In genomic region chr2:64359892-64360657, GRCh38 we compare ENCODE assay signal across 8 cellular contexts.
DNase-seq lines count a peak whose midpoint lies in the region; ATAC-seq and TF ChIP-seq lines count a peak whose summit lies in the region.

No MANE protein-coding gene starts in this region.

- H3K27ac ChIP-seq in liver (ENCODE audit: low read depth in 1 of 2, low read length in 2 of 2) = no peak overlapping the region

- in situ Hi-C loops in astrocyte of the spinal cord (cut with HindIII; ENCODE audit: low sequenced_read_pairs) = no loop called here

- H3K9me3 Mint-ChIP-seq in stimulated activated naive B cell treated with anti-CD40 and anti-IgM and Interleukin-4, amounts not matched to agents 10 μg/mL and 1 μg/mL and 100 μg/mL, for 72 hours = no peaks in the 10 kb centered on the region

- peaks cover 0 to 7% (median 0%) of the 10 kb centered on the region in 4 donors for H3K4me1 ChIP-seq in liver (ENCODE audit: control insufficient read depth in 4 of 4, insufficient read depth in 4 of 4, low read length in 3 of 4)

- H3K9me3 ChIP-seq in liver (ENCODE audit: control insufficient read depth in 4 of 4, low read length in 3 of 4) = peaks cover 0 to 2% (median 0%) of the 10 kb centered on the region in 4 donors

- H3K27me3 ChIP-seq in liver (ENCODE audit: control insufficient read depth in 4 of 4, insufficient read depth in 4 of 4, low read length in 3 of 4) = no peaks in the 10 kb centered on the region

- no peaks in the 10 kb centered on the region for H3K36me3 Mint-ChIP-seq in stimulated activated naive B cell treated with anti-CD40 and anti-IgM and Interleukin-4, amounts not matched to agents 10 μg/mL and 1 μg/mL and 100 μg/mL, for 72 hours

- no peak overlapping the region for H3K27ac Mint-ChIP-seq in stimulated activated naive B cell treated with anti-CD40 and anti-IgM and Interleukin-4, amounts not matched to agents 10 μg/mL and 1 μg/mL and 100 μg/mL, for 72 hours

- TF ChIP-seq RAD21 in liver (IDR thresholded peaks at IDR 0.05) = peak; percentile 25 to 60

- H3K4me3 ChIP-seq in astrocyte of the spinal cord (ENCODE audit: low read depth, low read length) = no peak overlapping the region
- H3K4me3 ChIP-seq in liver (ENCODE audit: low read depth in 1 of 3, low read length in 3 of 3) = no peak overlapping the region

- no peaks in the 10 kb centered on the region for H3K36me3 ChIP-seq in liver (ENCODE audit: control insufficient read depth in 4 of 4, insufficient read depth in 3 of 4, low read depth in 1 of 4, low read length in 3 of 4)

- ATAC-seq in GM21423 (IDR thresholded peaks at IDR 0.05; ENCODE audit: unreplicated experiment) = peak; percentile 72
- ATAC-seq in stimulated activated naive B cell treated with anti-CD40 and anti-IgM and Interleukin-4, amounts not matched to agents 10 μg/mL and 1 μg/mL and 100 μg/mL, for 72 hours (replicated peaks) = peak; percentile 83 to 94

- peaks cover 29 to 44% of the 10 kb centered on the region in 2 donors for H3K27me3 Mint-ChIP-seq in stimulated activated naive B cell treated with anti-CD40 and anti-IgM and Interleukin-4, amounts not matched to agents 10 μg/mL and 1 μg/mL and 100 μg/mL, for 72 hours

- TF ChIP-seq CTCF in AG09319 (IDR thresholded peaks at IDR 0.05; ENCODE audit: low read depth, low read length) = peak; percentile 8; the same call in 1 of the 2 replicates
- no peak for TF ChIP-seq CTCF in astrocyte of the spinal cord (IDR thresholded peaks at IDR 0.05; ENCODE audit: low read depth, low read length)
- no peak for TF ChIP-seq CTCF in liver (IDR thresholded peaks at IDR 0.05; ENCODE audit: low read depth, low read length, missing input control)

- peaks cover 6 to 7% of the 10 kb centered on the region in 2 donors for H3K4me1 Mint-ChIP-seq in stimulated activated naive B cell treated with anti-CD40 and anti-IgM and Interleukin-4, amounts not matched to agents 10 μg/mL and 1 μg/mL and 100 μg/mL, for 72 hours

- no peak overlapping the region for H3K9ac ChIP-seq in liver (ENCODE audit: low read depth in 1 of 2, low read length in 2 of 2)

- 68% methylated on average over 11 of the region's 11 CpGs for WGBS in liver

- peak overlapping the region in 1 of 2 donors; percentile 49 for H3K4me3 Mint-ChIP-seq in stimulated activated naive B cell treated with anti-CD40 and anti-IgM and Interleukin-4, amounts not matched to agents 10 μg/mL and 1 μg/mL and 100 μg/mL, for 72 hours

- DNase-seq in AG09319 (ENCODE audit: extremely low read depth, low read depth) (peak; percentile 56), M059J (ENCODE audit: low read depth) (peak; percentile 93), astrocyte of the spinal cord (ENCODE audit: low read depth, low spot score) (peak; percentile 93), DMS153 (lab: John Stamatoyannopoulos, UW) (no peak), DMS 273 (lab: John Stamatoyannopoulos, UW; ENCODE audit: unreplicated experiment) (no peak)
- DNase-seq in stimulated activated naive B cell treated with anti-CD40 and anti-IgM and Interleukin-4, amounts not matched to agents 10 μg/mL and 1 μg/mL and 100 μg/mL, for 72 hours = peak; percentile 31

TF ChIP-seq in liver, 16 proteins besides CTCF, POLR2A, EP300 and RAD21:
- TF ChIP-seq, protein P1, sequence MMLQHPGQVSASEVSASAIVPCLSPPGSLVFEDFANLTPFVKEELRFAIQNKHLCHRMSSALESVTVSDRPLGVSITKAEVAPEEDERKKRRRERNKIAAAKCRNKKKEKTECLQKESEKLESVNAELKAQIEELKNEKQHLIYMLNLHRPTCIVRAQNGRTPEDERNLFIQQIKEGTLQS (IDR thresholded peaks at IDR 0.05) = no peak
- TF ChIP-seq EGR1 (IDR thresholded peaks at IDR 0.05; ENCODE audit: low read depth in 2 of 2) (no peak), FOXA2 (IDR thresholded peaks at IDR 0.05) (no peak), HNF4A (conservative IDR thresholded peaks at IDR 0.05) (no peak), FOXA1 (IDR thresholded peaks at IDR 0.05) (no peak), TAF1 (conservative IDR thresholded peaks at IDR 0.05) (no peak)

Comparison
In these comparisons a context has a peak if more than half of its experiments do, and no peak if none do; other contexts are left out.
1. DNase-seq: peak in AG09319 (single experiment), M059J (single experiment), astrocyte of the spinal cord (single experiment) and stimulated activated naive B cell treated with anti-CD40 and anti-IgM and Interleukin-4, amounts not matched to agents 10 μg/mL and 1 μg/mL and 100 μg/mL, for 72 hours (single experiment); none in DMS153 (single experiment) and DMS 273 (single experiment).